Comparison of ENCODE assay signal across 1 cellular context in the genomic region with DNA sequence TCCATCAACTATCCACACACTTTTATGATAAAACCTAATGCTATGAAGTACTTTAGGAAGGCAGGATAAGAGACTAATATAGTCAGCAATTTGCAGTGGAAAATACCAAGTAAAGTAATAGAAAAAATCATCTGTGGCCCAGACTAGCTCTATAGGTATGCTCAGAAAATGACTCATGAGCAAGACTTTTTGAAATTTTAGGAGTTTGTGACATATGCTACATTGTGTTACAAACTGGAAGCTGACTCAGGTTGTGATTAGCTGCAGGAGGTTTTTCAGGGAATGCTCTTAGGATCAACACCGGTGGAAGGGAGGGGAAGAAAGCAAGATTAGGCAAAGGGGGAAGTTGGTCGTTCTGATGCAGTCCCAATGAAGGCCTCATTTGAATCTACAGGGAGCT.
TF ChIP-seq lines count a peak whose summit lies in the region.

No MANE protein-coding gene starts in this region.

TF ChIP-seq in WTC11, 78 proteins besides CTCF, POLR2A, EP300 and RAD21 (continued from another document):
- TF ChIP-seq, protein P1, sequence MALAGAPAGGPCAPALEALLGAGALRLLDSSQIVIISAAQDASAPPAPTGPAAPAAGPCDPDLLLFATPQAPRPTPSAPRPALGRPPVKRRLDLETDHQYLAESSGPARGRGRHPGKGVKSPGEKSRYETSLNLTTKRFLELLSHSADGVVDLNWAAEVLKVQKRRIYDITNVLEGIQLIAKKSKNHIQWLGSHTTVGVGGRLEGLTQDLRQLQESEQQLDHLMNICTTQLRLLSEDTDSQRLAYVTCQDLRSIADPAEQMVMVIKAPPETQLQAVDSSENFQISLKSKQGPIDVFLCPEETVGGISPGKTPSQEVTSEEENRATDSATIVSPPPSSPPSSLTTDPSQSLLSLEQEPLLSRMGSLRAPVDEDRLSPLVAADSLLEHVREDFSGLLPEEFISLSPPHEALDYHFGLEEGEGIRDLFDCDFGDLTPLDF (CRISPR knock-in tag; IDR thresholded peaks at IDR 0.05), result no peak
- no peak for TF ChIP-seq MYBL2 (CRISPR knock-in tag; IDR thresholded peaks at IDR 0.05)
- no peak for TF ChIP-seq ZNF671 (CRISPR knock-in tag; IDR thresholded peaks at IDR 0.05)
- no peak for TF ChIP-seq HMGA2 (CRISPR knock-in tag; IDR thresholded peaks at IDR 0.05)
- TF ChIP-seq ZNF416 (CRISPR knock-in tag; IDR thresholded peaks at IDR 0.05), result no peak
- TF ChIP-seq ELF4 (CRISPR knock-in tag; IDR thresholded peaks at IDR 0.05; ENCODE audit: low read depth), result no peak
- TF ChIP-seq, protein P2, sequence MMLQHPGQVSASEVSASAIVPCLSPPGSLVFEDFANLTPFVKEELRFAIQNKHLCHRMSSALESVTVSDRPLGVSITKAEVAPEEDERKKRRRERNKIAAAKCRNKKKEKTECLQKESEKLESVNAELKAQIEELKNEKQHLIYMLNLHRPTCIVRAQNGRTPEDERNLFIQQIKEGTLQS (CRISPR knock-in tag; conservative IDR thresholded peaks at IDR 0.05), result no peak
- TF ChIP-seq, protein P3, sequence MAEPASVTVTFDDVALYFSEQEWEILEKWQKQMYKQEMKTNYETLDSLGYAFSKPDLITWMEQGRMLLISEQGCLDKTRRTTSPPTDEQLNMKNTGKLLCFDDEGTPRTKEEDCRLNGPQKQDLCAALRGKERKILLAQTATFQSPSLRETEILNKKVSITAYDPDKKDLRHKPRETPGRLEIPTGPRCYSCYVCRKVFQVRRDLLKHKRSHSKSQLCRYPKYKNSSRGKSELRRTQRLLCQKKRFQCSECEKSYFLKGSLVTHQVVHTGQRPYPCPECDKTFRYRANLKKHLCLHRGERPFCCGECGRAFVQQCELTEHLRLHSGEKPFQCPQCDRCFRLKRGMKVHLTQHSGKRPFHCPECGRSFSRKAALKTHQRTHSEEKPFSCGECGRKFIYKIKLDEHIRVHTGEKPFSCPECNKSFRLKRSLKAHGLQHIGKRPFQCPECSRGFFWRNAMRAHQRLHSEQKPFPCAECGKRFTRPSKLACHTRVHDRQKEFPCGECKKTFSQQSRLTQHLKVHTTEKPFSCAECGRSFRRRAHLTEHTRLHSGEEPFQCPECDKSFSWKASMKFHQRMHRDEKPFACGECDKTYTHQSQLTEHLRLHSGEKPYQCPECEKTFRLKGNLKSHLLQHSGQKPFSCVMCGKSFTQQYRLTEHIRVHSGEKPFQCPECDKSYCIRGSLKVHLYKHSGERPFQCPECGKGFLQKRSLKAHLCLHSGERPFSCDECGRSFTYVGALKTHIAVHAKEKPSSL (CRISPR knock-in tag; conservative IDR thresholded peaks at IDR 0.05), result no peak
- TF ChIP-seq, protein P4, sequence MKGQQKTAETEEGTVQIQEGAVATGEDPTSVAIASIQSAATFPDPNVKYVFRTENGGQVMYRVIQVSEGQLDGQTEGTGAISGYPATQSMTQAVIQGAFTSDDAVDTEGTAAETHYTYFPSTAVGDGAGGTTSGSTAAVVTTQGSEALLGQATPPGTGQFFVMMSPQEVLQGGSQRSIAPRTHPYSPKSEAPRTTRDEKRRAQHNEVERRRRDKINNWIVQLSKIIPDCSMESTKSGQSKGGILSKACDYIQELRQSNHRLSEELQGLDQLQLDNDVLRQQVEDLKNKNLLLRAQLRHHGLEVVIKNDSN (CRISPR knock-in tag; IDR thresholded peaks at IDR 0.05), result no peak
- TF ChIP-seq, protein P5, sequence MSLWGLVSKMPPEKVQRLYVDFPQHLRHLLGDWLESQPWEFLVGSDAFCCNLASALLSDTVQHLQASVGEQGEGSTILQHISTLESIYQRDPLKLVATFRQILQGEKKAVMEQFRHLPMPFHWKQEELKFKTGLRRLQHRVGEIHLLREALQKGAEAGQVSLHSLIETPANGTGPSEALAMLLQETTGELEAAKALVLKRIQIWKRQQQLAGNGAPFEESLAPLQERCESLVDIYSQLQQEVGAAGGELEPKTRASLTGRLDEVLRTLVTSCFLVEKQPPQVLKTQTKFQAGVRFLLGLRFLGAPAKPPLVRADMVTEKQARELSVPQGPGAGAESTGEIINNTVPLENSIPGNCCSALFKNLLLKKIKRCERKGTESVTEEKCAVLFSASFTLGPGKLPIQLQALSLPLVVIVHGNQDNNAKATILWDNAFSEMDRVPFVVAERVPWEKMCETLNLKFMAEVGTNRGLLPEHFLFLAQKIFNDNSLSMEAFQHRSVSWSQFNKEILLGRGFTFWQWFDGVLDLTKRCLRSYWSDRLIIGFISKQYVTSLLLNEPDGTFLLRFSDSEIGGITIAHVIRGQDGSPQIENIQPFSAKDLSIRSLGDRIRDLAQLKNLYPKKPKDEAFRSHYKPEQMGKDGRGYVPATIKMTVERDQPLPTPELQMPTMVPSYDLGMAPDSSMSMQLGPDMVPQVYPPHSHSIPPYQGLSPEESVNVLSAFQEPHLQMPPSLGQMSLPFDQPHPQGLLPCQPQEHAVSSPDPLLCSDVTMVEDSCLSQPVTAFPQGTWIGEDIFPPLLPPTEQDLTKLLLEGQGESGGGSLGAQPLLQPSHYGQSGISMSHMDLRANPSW (CRISPR knock-in tag; conservative IDR thresholded peaks at IDR 0.05; ENCODE audit: low read depth), result no peak
- TF ChIP-seq ETV6 (CRISPR knock-in tag; IDR thresholded peaks at IDR 0.05), result no peak
- TF ChIP-seq, protein P6, sequence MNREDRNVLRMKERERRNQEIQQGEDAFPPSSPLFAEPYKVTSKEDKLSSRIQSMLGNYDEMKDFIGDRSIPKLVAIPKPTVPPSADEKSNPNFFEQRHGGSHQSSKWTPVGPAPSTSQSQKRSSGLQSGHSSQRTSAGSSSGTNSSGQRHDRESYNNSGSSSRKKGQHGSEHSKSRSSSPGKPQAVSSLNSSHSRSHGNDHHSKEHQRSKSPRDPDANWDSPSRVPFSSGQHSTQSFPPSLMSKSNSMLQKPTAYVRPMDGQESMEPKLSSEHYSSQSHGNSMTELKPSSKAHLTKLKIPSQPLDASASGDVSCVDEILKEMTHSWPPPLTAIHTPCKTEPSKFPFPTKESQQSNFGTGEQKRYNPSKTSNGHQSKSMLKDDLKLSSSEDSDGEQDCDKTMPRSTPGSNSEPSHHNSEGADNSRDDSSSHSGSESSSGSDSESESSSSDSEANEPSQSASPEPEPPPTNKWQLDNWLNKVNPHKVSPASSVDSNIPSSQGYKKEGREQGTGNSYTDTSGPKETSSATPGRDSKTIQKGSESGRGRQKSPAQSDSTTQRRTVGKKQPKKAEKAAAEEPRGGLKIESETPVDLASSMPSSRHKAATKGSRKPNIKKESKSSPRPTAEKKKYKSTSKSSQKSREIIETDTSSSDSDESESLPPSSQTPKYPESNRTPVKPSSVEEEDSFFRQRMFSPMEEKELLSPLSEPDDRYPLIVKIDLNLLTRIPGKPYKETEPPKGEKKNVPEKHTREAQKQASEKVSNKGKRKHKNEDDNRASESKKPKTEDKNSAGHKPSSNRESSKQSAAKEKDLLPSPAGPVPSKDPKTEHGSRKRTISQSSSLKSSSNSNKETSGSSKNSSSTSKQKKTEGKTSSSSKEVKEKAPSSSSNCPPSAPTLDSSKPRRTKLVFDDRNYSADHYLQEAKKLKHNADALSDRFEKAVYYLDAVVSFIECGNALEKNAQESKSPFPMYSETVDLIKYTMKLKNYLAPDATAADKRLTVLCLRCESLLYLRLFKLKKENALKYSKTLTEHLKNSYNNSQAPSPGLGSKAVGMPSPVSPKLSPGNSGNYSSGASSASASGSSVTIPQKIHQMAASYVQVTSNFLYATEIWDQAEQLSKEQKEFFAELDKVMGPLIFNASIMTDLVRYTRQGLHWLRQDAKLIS (CRISPR knock-in tag; IDR thresholded peaks at IDR 0.05; ENCODE audit: borderline replicate concordance), result no peak
- no peak for TF ChIP-seq ZNF219 (CRISPR knock-in tag; IDR thresholded peaks at IDR 0.05; ENCODE audit: borderline replicate concordance)
- no peak for TF ChIP-seq ZNF138 (CRISPR knock-in tag; conservative IDR thresholded peaks at IDR 0.05)
- TF ChIP-seq NR2C2 (CRISPR knock-in tag; IDR thresholded peaks at IDR 0.05), result no peak
- no peak for TF ChIP-seq FOXJ3 (CRISPR knock-in tag; IDR thresholded peaks at IDR 0.05; ENCODE audit: borderline replicate concordance)
